In the genomic region with DNA sequence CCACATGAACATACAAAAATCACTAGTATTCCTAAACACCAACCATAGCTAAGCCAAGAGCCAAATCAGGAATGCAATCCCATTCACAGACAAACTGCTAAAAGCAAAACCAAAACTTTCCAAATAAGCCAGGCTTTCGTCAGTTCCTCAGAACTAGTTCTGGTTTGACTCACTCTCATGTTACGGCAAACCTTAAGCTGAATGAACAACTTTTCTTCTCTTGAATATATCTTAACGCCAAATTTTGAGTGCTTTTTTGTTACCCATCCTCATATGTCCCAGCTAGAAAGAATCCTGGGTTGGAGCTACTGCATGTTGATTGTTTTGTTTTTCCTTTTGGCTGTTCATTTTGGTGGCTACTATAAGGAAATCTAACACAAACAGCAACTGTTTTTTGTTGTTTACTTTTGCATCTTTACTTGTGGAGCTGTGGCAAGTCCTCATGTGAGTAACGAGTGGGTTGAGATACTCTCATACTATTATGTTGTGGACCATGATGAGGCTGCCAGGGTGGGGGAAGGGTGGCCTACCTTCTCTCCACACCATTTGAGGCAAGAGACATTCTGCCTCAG, we compare ENCODE assay signal across 8 cellular contexts. TPM values are rescaled to one million over a fixed set of nuclear protein-coding genes. Genes with fewer than 3 reads are reported as not detected.
DNase-seq lines count a peak whose midpoint lies in the region; ATAC-seq, FAIRE-seq and TF ChIP-seq lines count a peak whose summit lies in the region.

A gene (plus strand): TSS at position 172 of the 572 bp plus-strand sequence. CDS start 12,016 bp downstream, outside the sequence.

- TF ChIP-seq POLR2A in lower leg skin (IDR thresholded peaks at IDR 0.05): no peak

- no peak for TF ChIP-seq CTCF in AG10803 (conservative IDR thresholded peaks at IDR 0.05; ENCODE audit: low read length)
- no peak for TF ChIP-seq CTCF in glutamatergic neuron (IDR thresholded peaks at IDR 0.05; ENCODE audit: partially characterized antibody, unreplicated experiment)
- no peak for TF ChIP-seq CTCF in lower leg skin (IDR thresholded peaks at IDR 0.05)

- peak; percentile 66 for ATAC-seq in HG03196 (IDR thresholded peaks at IDR 0.05; ENCODE audit: unreplicated experiment)

- H3K4me3 Mint-ChIP-seq in glutamatergic neuron (ENCODE audit: unreplicated experiment): no peak within 1 kb of the TSS

- FAIRE-seq in GM19239 (lab: Jason Lieb, UNC): peak; percentile 95

- H3K36me3 Mint-ChIP-seq in glutamatergic neuron (ENCODE audit: unreplicated experiment): no peaks in the 10 kb centered on the region

- intact Hi-C loops in lower leg skin (cut with DNase I; ENCODE audit: low total_unique reads): no loop called here

- H3K4me1 Mint-ChIP-seq in glutamatergic neuron (ENCODE audit: low read depth, unreplicated experiment): peaks cover 9% of the 10 kb centered on the region

- H3K4me3 ChIP-seq in AG10803 (ENCODE audit: low read length) (peak within 1 kb of the TSS; percentile 63), lower leg skin (ENCODE audit: low read depth, poor library complexity, severe bottlenecking) (no peak within 1 kb of the TSS)

- DNase-seq in AG10803 (ENCODE audit: low read depth) (peak; percentile 79), GM19239 (ENCODE audit: insufficient read length, low spot score) (no peak), glutamatergic neuron (no peak), NCI-H187 (lab: John Stamatoyannopoulos, UW) (no peak), lower leg skin (ENCODE audit: low spot score in 2 of 2) (no peak)
- peak; percentile 68 to 73 for DNase-seq in activated T-cell treated with anti-CD3 and anti-CD28 coated beads, Interleukin-2, amount 50 U/mL, for 48 hours
- DNase-seq in stimulated activated CD4-positive, alpha-beta T cell treated with anti-CD3 and anti-CD28 coated beads, Interleukin-1b, Interleukin-23, amount 100 ng/mL, for 48 hours: peak; percentile 69

- H3K27ac Mint-ChIP-seq in glutamatergic neuron (ENCODE audit: unreplicated experiment): peak within 1 kb of the TSS; percentile 24

- H3K27me3 Mint-ChIP-seq in glutamatergic neuron (ENCODE audit: unreplicated experiment): no peaks in the 10 kb centered on the region

- H3K9me3 Mint-ChIP-seq in glutamatergic neuron (ENCODE audit: unreplicated experiment): no peaks in the 10 kb centered on the region

- WGBS in lower leg skin, 2 donors: 10 to 14% methylated on average over 4 of the region's 4 CpGs

RNA-seq across cellular contexts. Expression of the gene that starts here (rescaled TPM):
- not detected for total RNA-seq in glutamatergic neuron (ENCODE audit: unreplicated experiment)
- total RNA-seq in lower leg skin: 1 to 10 TPM in 2 of 4 donors, under 1 TPM in 1, not detected in 1; 0.63 to 2.5 (median 1.3) TPM

Comparison
In these comparisons a context has a peak if more than half of its experiments do, and no peak if none do; other contexts are left out.
1. DNase-seq: peak in AG10803 (single experiment), activated T-cell treated with anti-CD3 and anti-CD28 coated beads, Interleukin-2, amount 50 U/mL, for 48 hours (2 of 2) and stimulated activated CD4-positive, alpha-beta T cell treated with anti-CD3 and anti-CD28 coated beads, Interleukin-1b, Interleukin-23, amount 100 ng/mL, for 48 hours (single experiment); none in GM19239 (single experiment), glutamatergic neuron (single experiment), NCI-H187 (0 of 2) and lower leg skin (0 of 2).